Comparison of ENCODE assay signal across 9 cellular contexts in the genomic region with DNA sequence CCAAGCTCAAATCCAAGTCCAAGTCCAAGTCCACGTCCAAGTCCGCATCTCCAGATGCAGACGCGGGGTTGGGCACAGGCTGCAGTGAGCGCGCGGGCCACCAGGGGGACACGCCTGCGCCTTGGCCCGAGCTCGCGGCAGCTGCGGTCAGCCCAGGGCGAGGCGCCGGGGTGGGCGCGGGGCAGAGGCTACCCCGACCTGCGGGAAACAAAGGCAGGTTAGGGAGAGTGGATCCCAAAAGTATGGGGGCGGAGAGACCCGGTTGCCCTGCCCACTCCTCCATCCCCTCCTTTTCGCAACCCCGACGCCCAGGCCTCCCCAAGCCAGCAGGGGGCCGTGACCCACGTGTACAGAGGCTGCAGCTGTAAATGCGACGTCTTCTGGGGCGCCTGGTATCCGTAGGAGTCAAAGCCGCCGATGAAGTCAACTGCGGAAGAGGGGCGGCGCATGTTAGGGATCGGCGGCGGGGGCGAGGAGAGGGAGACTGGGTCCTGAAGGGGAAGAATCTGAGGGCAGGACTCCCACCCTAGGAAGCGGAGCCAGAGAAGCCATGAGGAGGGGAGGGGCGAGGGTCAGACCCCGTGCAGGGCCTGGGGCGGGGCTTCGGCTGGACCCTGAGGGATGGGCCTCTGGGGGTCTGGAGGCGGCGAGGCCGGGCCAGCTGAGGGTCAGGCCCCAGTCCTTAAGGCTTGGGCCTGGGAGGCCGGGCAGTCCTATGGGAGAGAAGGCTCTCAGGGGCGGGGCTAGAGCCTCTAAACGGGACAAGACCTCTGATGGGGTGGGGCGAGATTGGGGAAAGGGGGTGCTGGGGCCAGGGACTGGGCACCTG. TPM values are rescaled to one million over a fixed set of nuclear protein-coding genes. Genes with fewer than 3 reads are reported as not detected.
DNase-seq lines count a peak whose midpoint lies in the region; ATAC-seq and TF ChIP-seq lines count a peak whose summit lies in the region.
"Had no signal": no experiment of that assay in that cellular context is flagged by ENCODE, and none has a peak within 500 bp of the region (broad histone marks: within the 10 kb centered on the region; RNA-seq: fewer than 3 reads in every experiment).

No MANE protein-coding gene starts in this region.

- no peak overlapping the region for H3K27ac Mint-ChIP-seq in nephron
- H3K27ac Mint-ChIP-seq: activated naive CD8-positive, alpha-beta T cell had no signal

- TF ChIP-seq CTCF in GM12873 (IDR thresholded peaks at IDR 0.05; ENCODE audit: insufficient read depth, low read depth, low read length, missing control alignments) = peak; percentile 83
- TF ChIP-seq CTCF in fibroblast of mammary gland (conservative IDR thresholded peaks at IDR 0.05; ENCODE audit: control insufficient read depth, insufficient read depth, low read depth, low read length) = peak; percentile 23
- TF ChIP-seq CTCF in nephron (IDR thresholded peaks at IDR 0.05; ENCODE audit: unreplicated experiment in 3 of 3) = peak; percentile 23 to 33 (median 27)
- TF ChIP-seq CTCF in transverse colon (IDR thresholded peaks at IDR 0.05) = peak; percentile 67 to 83 (median 80)

- in situ Hi-C loops in transverse colon (cut with MboI; ENCODE audit: low pct_ligation_motif_present in 1 of 4, low pct_unique_long_range_greater_than_20kb in 1 of 4, low sequenced_read_pairs in 3 of 4) = loop anchor here in 3 of 4 donors (10.0 to 25.0 kb wide), 4 partner anchors 153 to 381 kb away; no protein-coding TSS in a partner anchor

- H3K4me3 Mint-ChIP-seq in nephron = no peak overlapping the region

- H3K27me3 ChIP-seq in transverse colon = peaks cover 47% of the 10 kb centered on the region

- DNase-seq in NCI-H146 (lab: John Stamatoyannopoulos, UW) (peak; percentile 51), fibroblast of mammary gland (ENCODE audit: low read depth) (peak; percentile 40), transverse colon (peak; percentile 61)
- DNase-seq in activated CD8-positive, alpha-beta memory T cell treated with anti-CD3 and anti-CD28 coated beads, Interleukin-2, amount 50 U/mL, for 4 hours = peak; percentile 36

- H3K36me3 Mint-ChIP-seq in nephron (ENCODE audit: low read depth) = peaks cover 4% of the 10 kb centered on the region
- H3K36me3 Mint-ChIP-seq: activated naive CD8-positive, alpha-beta T cell had no signal

- H3K4me3 ChIP-seq in fibroblast of mammary gland (ENCODE audit: control insufficient read depth, low read depth, low read length) = no peak overlapping the region
- H3K4me3 ChIP-seq in transverse colon = peak overlapping the region in 2 of 4 donors; percentile 11 to 20

- no peak overlapping the region for H3K27ac ChIP-seq in transverse colon

- ATAC-seq in GM19463 (IDR thresholded peaks at IDR 0.05; ENCODE audit: unreplicated experiment) = no peak
- ATAC-seq in HG03342 (IDR thresholded peaks at IDR 0.05; ENCODE audit: unreplicated experiment) = no peak

- WGBS in transverse colon (ENCODE audit: low coverage in 1 of 2), 2 donors = 18% methylated on average over 47 of the region's 52 CpGs; no CpG with 5 or more reads in 1 of the 2 donors

- H3K36me3 ChIP-seq in transverse colon = no peaks in the 10 kb centered on the region

- intact Hi-C loops in transverse colon (cut with DNase I; ENCODE audit: low total_unique reads) = loop anchor here (10.0 kb wide), 1 partner anchor 243 kb away; no protein-coding TSS in a partner anchor

- TF ChIP-seq EP300 in transverse colon (IDR thresholded peaks at IDR 0.05; ENCODE audit: low read depth) = no peak

- peaks cover 5 to 14% (median 12%) of the 10 kb centered on the region in 4 donors for H3K4me1 ChIP-seq in transverse colon

- no peaks in the 10 kb centered on the region for H3K27me3 Mint-ChIP-seq in nephron (ENCODE audit: low read depth)

- H3K9me3 Mint-ChIP-seq in nephron = no peaks in the 10 kb centered on the region

- H3K9me3 ChIP-seq in transverse colon = no peaks in the 10 kb centered on the region

- TF ChIP-seq POLR2A in transverse colon (IDR thresholded peaks at IDR 0.05) = no peak

- H3K4me1 Mint-ChIP-seq in nephron = no peaks in the 10 kb centered on the region

RNA-seq across cellular contexts. Expression of a gene that starts 58.0 kb away (rescaled TPM):
- total RNA-seq in transverse colon = not detected

Comparison
In these comparisons a context has a peak if more than half of its experiments do, and no peak if none do; other contexts are left out.
1. CTCF ChIP-seq: peak in every context shown above with its lines; median percentile 83 in GM12873; 80 in transverse colon; 27 in nephron; 23 in fibroblast of mammary gland.